In the genomic region with DNA sequence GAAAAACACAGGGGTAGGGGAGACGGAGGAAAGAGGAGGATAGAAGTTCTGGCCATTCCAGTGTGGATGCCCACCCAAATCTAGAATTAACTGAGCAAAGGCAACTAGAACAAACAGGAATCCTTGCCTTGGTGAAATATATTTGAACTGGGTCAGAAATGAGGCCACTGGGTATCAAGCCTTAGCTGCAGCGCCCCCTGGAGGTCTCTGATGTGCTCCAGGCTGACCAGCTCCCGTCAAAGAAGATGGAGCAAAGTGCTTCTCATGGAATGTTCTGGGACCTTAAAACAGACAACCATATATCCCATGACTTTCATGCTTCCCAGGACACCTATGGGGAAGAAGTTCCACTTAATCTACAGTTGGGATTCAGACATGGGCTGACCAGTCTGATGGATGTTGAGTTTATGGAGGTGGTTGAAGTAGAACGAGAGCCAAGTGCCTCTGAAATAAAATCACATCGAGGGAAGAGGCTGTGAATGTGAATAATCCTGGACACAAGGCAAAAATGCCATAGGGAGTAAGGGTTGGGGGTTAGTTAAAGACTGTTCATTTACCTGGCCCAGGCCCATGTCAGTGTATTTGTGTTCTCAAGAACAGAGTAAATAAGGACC, we compare ENCODE assay signal across 8 cellular contexts. TPM values are rescaled to one million over a fixed set of nuclear protein-coding genes. Genes with fewer than 3 reads are reported as not detected.
DNase-seq lines count a peak whose midpoint lies in the region; ATAC-seq lines count a peak whose summit lies in the region.

No MANE protein-coding gene starts in this region.

- H3K36me3 Mint-ChIP-seq in activated T-helper 17 cell treated with anti-CD3 and anti-CD28 coated beads, Interleukin-2, amount 50 U/mL, for 72 hours (ENCODE audit: low read depth) = no peaks in the 10 kb centered on the region

- H3K27ac Mint-ChIP-seq in activated T-helper 17 cell treated with anti-CD3 and anti-CD28 coated beads, Interleukin-2, amount 50 U/mL, for 72 hours = no peak overlapping the region

- no peaks in the 10 kb centered on the region for H3K4me1 Mint-ChIP-seq in activated T-helper 17 cell treated with anti-CD3 and anti-CD28 coated beads, Interleukin-2, amount 50 U/mL, for 72 hours

- peak; percentile 67 for ATAC-seq in activated T-helper 17 cell treated with anti-CD3 and anti-CD28 coated beads, Interleukin-2, amount 50 U/mL, for 72 hours (replicated peaks)

- peaks cover 5% of the 10 kb centered on the region for H3K9me3 Mint-ChIP-seq in activated T-helper 17 cell treated with anti-CD3 and anti-CD28 coated beads, Interleukin-2, amount 50 U/mL, for 72 hours

- H3K4me3 Mint-ChIP-seq in activated T-helper 17 cell treated with anti-CD3 and anti-CD28 coated beads, Interleukin-2, amount 50 U/mL, for 72 hours = no peak overlapping the region

- peaks cover 17% of the 10 kb centered on the region for H3K27me3 Mint-ChIP-seq in activated T-helper 17 cell treated with anti-CD3 and anti-CD28 coated beads, Interleukin-2, amount 50 U/mL, for 72 hours

- DNase-seq in activated gamma-delta T cell treated with Interleukin-2 at 50 U/mL for 16 hours (peak; percentile 62), activated gamma-delta T cell (lab: John Stamatoyannopoulos, UW) (no peak), RPMI7951 (ENCODE audit: low read depth) (peak; percentile 49), glomerular visceral epithelial cell (ENCODE audit: extremely low spot score) (peak; percentile 12), retina (peak; percentile 30), NCI-H524 treated with DMSO at 0.1 percent for 48 hours (lab: John Stamatoyannopoulos, UW) (no peak), mesenteric fat pad (ENCODE audit: low spot score) (no peak)

RNA-seq across cellular contexts. Expression of a gene that starts 50.4 kb away (rescaled TPM):
- total RNA-seq in RPMI7951 (2014; rRNA removed; shearing (Covaris generic)) = 29.6 and 35.4 TPM in 2 replicates
- total RNA-seq in activated T-helper 17 cell treated with anti-CD3 and anti-CD28 coated beads, Interleukin-2, amount 50 U/mL, for 72 hours = 10 to 100 TPM; 21.4 to 69.1 TPM
- total RNA-seq in mesenteric fat pad = 52.5 TPM

RNA-seq across cellular contexts. Expression of a gene that starts 52.8 kb away (rescaled TPM):
- 4.4 and 10.0 TPM in 2 replicates for total RNA-seq in RPMI7951 (2014; rRNA removed; shearing (Covaris generic))
- 100 to 1,000 TPM in 1 of 2 donors, 10 to 100 TPM in 1; 40.5 to 136 TPM for total RNA-seq in activated T-helper 17 cell treated with anti-CD3 and anti-CD28 coated beads, Interleukin-2, amount 50 U/mL, for 72 hours
- total RNA-seq in mesenteric fat pad = 82.5 TPM

Comparison
In these comparisons a context has a peak if more than half of its experiments do, and no peak if none do; other contexts are left out.
1. DNase-seq: peak in activated gamma-delta T cell treated with Interleukin-2 at 50 U/mL for 16 hours (single experiment), RPMI7951 (single experiment), glomerular visceral epithelial cell (single experiment) and retina (single experiment); none in activated gamma-delta T cell (single experiment), NCI-H524 treated with DMSO at 0.1 percent for 48 hours (single experiment) and mesenteric fat pad (single experiment).